Comparison of ENCODE assay signal across 25 cellular contexts in the genomic region with DNA sequence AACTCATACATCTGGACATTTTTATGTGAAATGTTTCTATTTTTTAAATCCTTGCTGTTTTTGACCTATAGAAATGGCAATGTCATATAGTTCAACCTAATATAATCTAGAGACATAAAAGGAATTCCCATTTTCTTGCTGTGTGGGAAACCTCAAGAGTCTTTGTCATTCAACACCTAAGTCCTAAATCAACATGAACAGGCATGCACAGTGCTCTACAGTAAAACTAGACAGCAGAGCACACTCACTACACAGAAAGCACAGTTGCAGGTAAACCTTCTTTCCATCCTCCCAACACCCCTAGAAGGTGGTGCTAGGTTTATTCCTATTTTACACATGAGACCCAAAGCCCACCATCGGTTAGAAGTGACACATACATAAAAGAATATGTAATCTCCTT.
"Had no signal": no experiment of that assay in that cellular context is flagged by ENCODE, and none has a peak within 500 bp of the region (broad histone marks: within the 10 kb centered on the region; RNA-seq: fewer than 3 reads in every experiment).

No MANE protein-coding gene starts in this region.

- H3K4me3 ChIP-seq: colonic mucosa, heart left ventricle, left lung, lower lobe of right lung, thoracic aorta had no signal

- DNase-seq: activated CD4-positive, alpha-beta memory T cell treated with anti-CD3 and anti-CD28 coated beads for 36 hours; activated CD4-positive, alpha-beta T cell treated with anti-CD3 and anti-CD28 coated beads, Interleukin-2, amount 10 ng/mL, durations not matched to agents 24 days and 14 days; activated naive CD8-positive, alpha-beta T cell treated with anti-CD3 and anti-CD28 coated beads, Interleukin-2, amount 50 U/mL, for 24 hours; activated T-cell treated with anti-CD3 and anti-CD28 coated beads, Interleukin-2, amount 50 U/mL, for 4 hours; amygdala; cerebellar nuclear complex; colonic mucosa; effector CD8-positive, alpha-beta T cell; erythroblast; heart left ventricle; left lung; lower lobe of right lung; natural killer cell; posterior cingulate gyrus; right cardiac atrium; stimulated activated CD4-positive, alpha-beta T cell treated with anti-CD3 and anti-CD28 coated beads, Interleukin-12 subunit alpha, Interleukin-12 subunit beta, amount 100 ng/mL, for 4 hours; stimulated activated CD4-positive, alpha-beta T cell treated with anti-CD3 and anti-CD28 coated beads, Interleukin-4, amount 100 ng/mL, for 1 hour; T-helper 9 cell had no signal

- H3K27me3 Mint-ChIP-seq: activated naive CD4-positive, alpha-beta T cell treated with anti-CD3 and anti-CD28 coated beads, Interleukin-2, amount 50 U/mL, for 24 hours; type B pancreatic cell had no signal

- H3K27ac Mint-ChIP-seq: activated CD4-positive, alpha-beta memory T cell treated with anti-CD3 and anti-CD28 coated beads for 36 hours; activated CD4-positive, alpha-beta T cell treated with anti-CD3 and anti-CD28 coated beads, Interleukin-2, amount 10 ng/mL, durations not matched to agents 24 days and 14 days; activated naive CD4-positive, alpha-beta T cell treated with anti-CD3 and anti-CD28 coated beads, Interleukin-2, amount 50 U/mL, for 24 hours; activated naive CD8-positive, alpha-beta T cell treated with anti-CD3 and anti-CD28 coated beads, Interleukin-2, amount 50 U/mL, for 24 hours; stimulated activated naive CD8-positive, alpha-beta T cell treated with anti-CD3 and anti-CD28 coated beads, Interleukin-15, Interleukin-2, amounts not matched to agents 100 ng/mL and 50 ng/mL, for 24 hours had no signal

- H3K4me3 Mint-ChIP-seq: activated CD4-positive, alpha-beta memory T cell treated with anti-CD3 and anti-CD28 coated beads for 36 hours; activated CD4-positive, alpha-beta T cell treated with anti-CD3 and anti-CD28 coated beads, Interleukin-2, amount 10 ng/mL, durations not matched to agents 24 days and 14 days; activated naive CD4-positive, alpha-beta T cell treated with anti-CD3 and anti-CD28 coated beads, Interleukin-2, amount 50 U/mL, for 24 hours; activated naive CD8-positive, alpha-beta T cell treated with anti-CD3 and anti-CD28 coated beads, Interleukin-2, amount 50 U/mL, for 24 hours; activated T-cell treated with anti-CD3 and anti-CD28 coated beads, Interleukin-2, amount 50 U/mL, for 4 hours; stimulated activated naive CD8-positive, alpha-beta T cell treated with anti-CD3 and anti-CD28 coated beads, Interleukin-15, Interleukin-2, amounts not matched to agents 100 ng/mL and 50 ng/mL, for 24 hours had no signal

- H3K9me3 ChIP-seq: colonic mucosa, heart left ventricle, left lung, lower lobe of right lung, thoracic aorta had no signal

- H3K36me3 ChIP-seq: colonic mucosa, heart left ventricle, left lung, lower lobe of right lung, thoracic aorta had no signal

- H3K27me3 ChIP-seq: colonic mucosa, heart left ventricle, left lung had no signal

- H3K9me3 Mint-ChIP-seq: activated CD4-positive, alpha-beta memory T cell treated with anti-CD3 and anti-CD28 coated beads for 36 hours; activated naive CD4-positive, alpha-beta T cell treated with anti-CD3 and anti-CD28 coated beads, Interleukin-2, amount 50 U/mL, for 24 hours; activated naive CD8-positive, alpha-beta T cell treated with anti-CD3 and anti-CD28 coated beads, Interleukin-2, amount 50 U/mL, for 24 hours; activated T-cell treated with anti-CD3 and anti-CD28 coated beads, Interleukin-2, amount 50 U/mL, for 4 hours; activated T-helper 2 cell treated with anti-CD3 and anti-CD28 coated beads, Interferon-gamma antibody, Interleukin-2, Interleukin-4, amounts not matched to agents 10 μg/mL and 5 μg/mL and 100 μg/mL, durations not matched to agents 14 hours and 24 hours and 36 hours; stimulated activated naive CD8-positive, alpha-beta T cell treated with anti-CD3 and anti-CD28 coated beads, Interleukin-15, Interleukin-2, amounts not matched to agents 100 ng/mL and 50 ng/mL, for 24 hours had no signal

- H3K4me1 ChIP-seq: colonic mucosa, left lung had no signal

- ATAC-seq: activated T-cell treated with anti-CD3 and anti-CD28 coated beads, Interleukin-2, amount 50 U/mL, for 4 hours; heart left ventricle; lower lobe of right lung; right cardiac atrium had no signal

- H3K27ac ChIP-seq: colonic mucosa, left lung, lower lobe of right lung, SK-N-MC, VCaP had no signal

- H3K36me3 Mint-ChIP-seq: activated CD4-positive, alpha-beta memory T cell treated with anti-CD3 and anti-CD28 coated beads for 36 hours; natural killer cell; type B pancreatic cell had no signal
